Comparison of ENCODE assay signal across 10 cellular contexts in genomic region chr17:62098623-62099231, GRCh38. TPM values are rescaled to one million over a fixed set of nuclear protein-coding genes. Genes with fewer than 3 reads are reported as not detected.
DNase-seq lines count a peak whose midpoint lies in the region; ATAC-seq and TF ChIP-seq lines count a peak whose summit lies in the region.
"Had no signal": no experiment of that assay in that cellular context is flagged by ENCODE, and none has a peak within 500 bp of the region (broad histone marks: within the 10 kb centered on the region; RNA-seq: fewer than 3 reads in every experiment).

No MANE protein-coding gene starts in this region.

- TF ChIP-seq CTCF in CD4-positive, alpha-beta T cell (IDR thresholded peaks at IDR 0.05): no peak
- TF ChIP-seq CTCF in vagina (IDR thresholded peaks at IDR 0.05) (no peak), osteocyte (IDR thresholded peaks at IDR 0.05) (no peak)

- peaks cover 0 to 4% (median 0%) of the 10 kb centered on the region in 7 donors for H3K9me3 Mint-ChIP-seq in naive B cell
- H3K9me3 Mint-ChIP-seq in CD4-positive, alpha-beta T cell: no peaks in the 10 kb centered on the region
- no peaks in the 10 kb centered on the region for H3K9me3 Mint-ChIP-seq in osteocyte (ENCODE audit: unreplicated experiment)

- DNase-seq in naive B cell (peak; percentile 42), vagina (ENCODE audit: extremely low spot score in 2 of 2) (no peak), osteocyte (ENCODE audit: extremely low spot score, unreplicated experiment) (no peak)
- DNase-seq in CD4-positive, alpha-beta T cell: no peak
- DNase-seq in activated T-cell treated with anti-CD3 and anti-CD28 coated beads, Interleukin-2, amount 50 U/mL, for 48 hours: no peak
- DNase-seq: ovary had no signal

- ATAC-seq in GM18909 (IDR thresholded peaks at IDR 0.05; ENCODE audit: poor library complexity, unreplicated experiment) (peak; percentile 91), GM21737 (IDR thresholded peaks at IDR 0.05; ENCODE audit: unreplicated experiment) (peak; percentile 84), HG03442 (IDR thresholded peaks at IDR 0.05; ENCODE audit: unreplicated experiment) (peak; percentile 83), naive B cell (ENCODE audit: low read depth in 2 of 2) (peak; percentile 90 to 93)
- no peak for ATAC-seq in CD4-positive, alpha-beta T cell (ENCODE audit: poor library complexity)
- ATAC-seq: Panc1 had no signal

- POLR2A ChIA-PET in CD4-positive, alpha-beta T cell (lab: Charles Lee): no interaction called here

- peaks cover 21 to 31% (median 22%) of the 10 kb centered on the region in 3 donors for H3K4me1 Mint-ChIP-seq in naive B cell
- H3K4me1 Mint-ChIP-seq in CD4-positive, alpha-beta T cell (ENCODE audit: low read depth): peaks cover 7% of the 10 kb centered on the region
- H3K4me1 Mint-ChIP-seq in osteocyte (ENCODE audit: unreplicated experiment): no peaks in the 10 kb centered on the region

- TF ChIP-seq POLR2A in vagina (IDR thresholded peaks at IDR 0.05): no peak

- H3K4me3 Mint-ChIP-seq in naive B cell (peak overlapping the region; percentile 3 to 85 (median 53)), osteocyte (ENCODE audit: unreplicated experiment) (no peak overlapping the region)
- no peak overlapping the region for H3K4me3 Mint-ChIP-seq in CD4-positive, alpha-beta T cell

- no peaks in the 10 kb centered on the region for H3K36me3 ChIP-seq in vagina
- H3K36me3 ChIP-seq: ovary had no signal

- no peak overlapping the region for H3K4me3 ChIP-seq in vagina
- H3K4me3 ChIP-seq: ovary had no signal

- no peaks in the 10 kb centered on the region for H3K9me3 ChIP-seq in CD4-positive, alpha-beta T cell (ENCODE audit: control insufficient read depth, low read length)
- H3K9me3 ChIP-seq in vagina: no peaks in the 10 kb centered on the region
- H3K9me3 ChIP-seq: ovary had no signal

- CTCF ChIA-PET in CD4-positive, alpha-beta T cell (lab: Charles Lee): no interaction called here

- H3K27ac Mint-ChIP-seq in naive B cell (peak overlapping the region; percentile 5 to 78 (median 42)), osteocyte (ENCODE audit: unreplicated experiment) (no peak overlapping the region)
- H3K27ac Mint-ChIP-seq in CD4-positive, alpha-beta T cell: no peak overlapping the region

- H3K36me3 Mint-ChIP-seq in naive B cell (no peaks in the 10 kb centered on the region), osteocyte (ENCODE audit: unreplicated experiment) (no peaks in the 10 kb centered on the region)
- no peaks in the 10 kb centered on the region for H3K36me3 Mint-ChIP-seq in CD4-positive, alpha-beta T cell (ENCODE audit: low read depth)

- H3K4me1 ChIP-seq in vagina: peaks cover 5% of the 10 kb centered on the region

- intact Hi-C loops in CD4-positive, alpha-beta T cell (cut with DNase I, micrococcal nuclease): no loop called here
- intact Hi-C loops in vagina (cut with DNase I): no loop called here

- H3K27ac ChIP-seq in CD4-positive, alpha-beta T cell (ENCODE audit: low read depth, low read length): no peak overlapping the region
- H3K27ac ChIP-seq in vagina: no peak overlapping the region
- H3K27ac ChIP-seq: ovary had no signal

- H3K27me3 ChIP-seq in CD4-positive, alpha-beta T cell (ENCODE audit: control insufficient read depth, insufficient read depth, low read length): no peaks in the 10 kb centered on the region
- no peaks in the 10 kb centered on the region for H3K27me3 ChIP-seq in vagina
- H3K27me3 ChIP-seq: ovary had no signal

- H3K27me3 Mint-ChIP-seq in naive B cell (no peaks in the 10 kb centered on the region), osteocyte (ENCODE audit: unreplicated experiment) (peaks cover 7% of the 10 kb centered on the region)
- H3K27me3 Mint-ChIP-seq in CD4-positive, alpha-beta T cell: no peaks in the 10 kb centered on the region

RNA-seq across cellular contexts. Expression of gene MED13, which starts 33.6 kb away (rescaled TPM):
- 1 to 10 TPM in 5 of 6 donors, under 1 TPM in 1; 0.60 to 8.6 (median 4.9) TPM for polyA plus RNA-seq in naive B cell (ENCODE audit: low read depth in 6 of 6)
- total RNA-seq in CD4-positive, alpha-beta T cell: 10 to 100 TPM; 75.7 to 85.8 TPM
- total RNA-seq in vagina (59.9 TPM), osteocyte (69.7 and 78.7 TPM in 2 replicates)

Comparison
In these comparisons a context has a peak if more than half of its experiments do, and no peak if none do; other contexts are left out.
1. H3K27ac Mint-ChIP-seq: peak in naive B cell (6 of 6); none in CD4-positive, alpha-beta T cell (single experiment) and osteocyte (single experiment).
2. H3K4me3 Mint-ChIP-seq: peak in naive B cell (8 of 8); none in CD4-positive, alpha-beta T cell (single experiment) and osteocyte (single experiment).